Comparison of ENCODE assay signal across 8 cellular contexts in the genomic region with DNA sequence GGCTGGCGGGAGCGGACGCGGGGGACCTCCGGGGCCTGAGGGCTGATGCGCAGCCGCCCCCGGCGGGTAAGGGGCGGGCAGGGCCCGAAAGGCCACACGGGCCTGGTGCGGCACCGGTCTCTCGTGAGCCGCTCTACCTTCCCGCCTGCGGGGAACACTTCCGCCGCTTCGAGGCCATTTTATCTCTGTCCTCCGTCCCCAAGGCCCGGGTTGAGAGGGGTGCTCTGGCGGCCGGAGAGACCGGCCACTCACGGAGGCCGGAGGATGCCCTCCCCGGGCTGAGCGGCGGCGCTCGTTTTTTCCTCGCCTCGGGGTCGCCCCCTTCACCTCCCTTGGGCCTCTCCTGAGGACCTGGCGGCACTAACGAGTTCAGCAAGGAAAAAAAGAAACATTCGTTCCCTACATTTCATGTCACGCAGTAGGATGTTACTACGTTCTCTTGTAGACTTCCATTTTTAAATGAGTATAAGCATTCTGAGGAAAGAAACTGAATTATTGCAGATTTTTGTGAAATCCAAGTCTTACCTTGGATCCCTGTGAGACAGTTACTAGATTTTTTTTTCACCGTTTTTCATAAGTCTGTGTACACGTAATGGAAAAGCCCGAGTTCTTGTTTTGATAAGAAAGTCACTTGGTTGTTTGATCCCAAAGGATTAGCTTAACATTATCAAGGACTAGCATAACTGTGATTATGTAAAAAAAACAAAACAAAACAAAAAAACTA. TPM values are rescaled to one million over a fixed set of nuclear protein-coding genes. Genes with fewer than 3 reads are reported as not detected.
DNase-seq lines count a peak whose midpoint lies in the region; ATAC-seq and TF ChIP-seq lines count a peak whose summit lies in the region.

No MANE protein-coding gene starts in this region.

- DNase-seq in Caco-2 (peak in 1 of 2 experiments; percentile 57), Panc1 (ENCODE audit: low read depth, low spot score) (no peak), dedifferentiated amniotic fluid mesenchymal stem cell (ENCODE audit: extremely low spot score) (peak; percentile 29), medulla oblongata (ENCODE audit: extremely low spot score) (peak; percentile 52), thyroid gland (no peak), mucosa of gallbladder (ENCODE audit: low spot score) (no peak)

- peak overlapping the region; percentile 66 for H3K27ac Mint-ChIP-seq in Caco-2 (ENCODE audit: unreplicated experiment)

- TF ChIP-seq CTCF in Caco-2 (IDR thresholded peaks at IDR 0.05; ENCODE audit: insufficient read depth in 1 of 2, low read depth in 1 of 2, low read length in 1 of 2, severe bottlenecking in 1 of 2, unreplicated experiment in 1 of 2) (no peak), Panc1 (IDR thresholded peaks at IDR 0.05) (no peak), thyroid gland (IDR thresholded peaks at IDR 0.05) (no peak)

- peaks cover 6% of the 10 kb centered on the region for H3K4me1 Mint-ChIP-seq in Caco-2 (ENCODE audit: low read depth, unreplicated experiment)

- H3K36me3 Mint-ChIP-seq in Caco-2 (ENCODE audit: insufficient read depth, unreplicated experiment): peaks cover 45% of the 10 kb centered on the region

- in situ Hi-C loops in Panc1 (cut with HindIII; ENCODE audit: low pct_unique_long_range_greater_than_20kb, low sequenced_read_pairs): no loop called here

- H3K4me3 Mint-ChIP-seq in Caco-2 (ENCODE audit: unreplicated experiment): peak overlapping the region; percentile 97

- peak overlapping the region; percentile 97 for H3K27ac ChIP-seq in Panc1 (ENCODE audit: low read length)
- H3K27ac ChIP-seq in thyroid gland: peak overlapping the region; percentile 99 to 100 (median 99)

- intact Hi-C loops in Caco-2 (cut with micrococcal nuclease; ENCODE audit: unreplicated experiment): loop anchor here (1.0 kb wide), 3 partner anchors 34 to 62 kb away; partner anchors contain the start of genes ACAT2, MRPL18 and SOD2
- intact Hi-C loops in Panc1 (cut with micrococcal nuclease; ENCODE audit: unreplicated experiment): loop anchor here (5.0 kb wide), 1 partner anchor 36 kb away; the partner anchor contains the start of gene SOD2
- intact Hi-C loops in thyroid gland (cut with DNase I): loop anchor here (2.0 to 10.0 kb wide), 2 partner anchors 35 to 57 kb away; partner anchors contain the start of genes SOD2 and TCP1

- no peaks in the 10 kb centered on the region for H3K27me3 Mint-ChIP-seq in Caco-2 (ENCODE audit: insufficient read depth, unreplicated experiment)

- ATAC-seq in GM19025 (IDR thresholded peaks at IDR 0.05; ENCODE audit: low read depth, unreplicated experiment) (peak; percentile 32), HG03135 (IDR thresholded peaks at IDR 0.05; ENCODE audit: unreplicated experiment) (peak; percentile 41), Panc1 (peak; percentile 71)

- H3K9me3 ChIP-seq in Caco-2 (no peaks in the 10 kb centered on the region), Panc1 (ENCODE audit: control insufficient read depth, insufficient read depth, low read depth, low read length) (no peaks in the 10 kb centered on the region), thyroid gland (no peaks in the 10 kb centered on the region)

- H3K4me1 ChIP-seq in Caco-2 (peaks cover 3% of the 10 kb centered on the region; the same call in 1 of the 2 replicates), Panc1 (ENCODE audit: control insufficient read depth, insufficient read depth, low read length) (peaks cover 30% of the 10 kb centered on the region), thyroid gland (peaks cover 18 to 27% of the 10 kb centered on the region in 2 donors)

- BruUV-seq in Caco-2 (replicated peaks; lab: Mats Ljungman, UMichigan) (no TSS peak), Panc1 (replicated peaks; lab: Mats Ljungman, UMichigan) (no TSS peak)

- H3K27me3 ChIP-seq in Caco-2 (replicated peaks; ENCODE audit: control insufficient read depth, insufficient read depth, low read length): no peaks in the 10 kb centered on the region
- H3K27me3 ChIP-seq in Panc1 (ENCODE audit: control insufficient read depth, insufficient read depth, low read length): no peaks in the 10 kb centered on the region
- H3K27me3 ChIP-seq in thyroid gland: no peaks in the 10 kb centered on the region

- 0% methylated on average over 17 to 25 of the region's 44 CpGs for whole genome bisulfite sequencing in thyroid gland, 2 donors

- CTCF ChIA-PET in Caco-2 (lab: Charles Lee) (no interaction called here), Panc1 (lab: Charles Lee) (no interaction called here)

- POLR2A ChIA-PET in Caco-2 (lab: Charles Lee) (interaction anchor here (1.0 to 3.2 kb wide), 5 partner anchors 12 to 62 kb away, joined by 4 to 71 read pairs (median 35); partner anchors contain the start of genes ACAT2, MRPL18, SOD2 and TCP1), Panc1 (lab: Charles Lee) (no interaction called here)

- H3K4me3 ChIP-seq in Caco-2 (ENCODE audit: low read depth, low read length) (peak overlapping the region; percentile 96), Panc1 (ENCODE audit: low read depth in 2 of 2, low read length in 2 of 2) (peak overlapping the region; percentile 72 to 85), thyroid gland (replicated peaks in 1 of 3) (peak overlapping the region; percentile 66 to 98 (median 94))

- peaks cover 1% of the 10 kb centered on the region; the same call in 1 of the 2 replicates for H3K36me3 ChIP-seq in Caco-2 (ENCODE audit: control insufficient read depth, insufficient read depth, low read length)
- peaks cover 23% of the 10 kb centered on the region for H3K36me3 ChIP-seq in Panc1 (ENCODE audit: control insufficient read depth, insufficient read depth, low read length)
- H3K36me3 ChIP-seq in thyroid gland: no peaks in the 10 kb centered on the region

- TF ChIP-seq POLR2A in thyroid gland (IDR thresholded peaks at IDR 0.05): no peak

- no peaks in the 10 kb centered on the region for H3K9me3 Mint-ChIP-seq in Caco-2 (ENCODE audit: unreplicated experiment)

RNA-seq across cellular contexts. Expression of gene WTAP, which starts 0.6 kb away (rescaled TPM):
- total RNA-seq in Caco-2 (2022) (109 and 114 TPM in 2 replicates), Panc1 (2021; ENCODE audit: unreplicated experiment) (112 TPM), thyroid gland (100 to 1,000 TPM in 3 of 4 donors, 10 to 100 TPM in 1; 83.6 to 132 (median 119) TPM), mucosa of gallbladder (75.4 TPM)
- polyA plus RNA-seq in Panc1 (2012; ENCODE audit: insufficient read length): 51.1 TPM

RNA-seq across cellular contexts. Expression of gene ACAT2, which starts 34.0 kb away (rescaled TPM):
- total RNA-seq in Caco-2 (2022) (122 and 131 TPM in 2 replicates), Panc1 (2021; ENCODE audit: unreplicated experiment) (112 TPM), thyroid gland (10 to 100 TPM in 1 of 4 donors, 1 to 10 TPM in 3; 5.6 to 10.4 (median 7.0) TPM), mucosa of gallbladder (69.3 TPM)
- polyA plus RNA-seq in Panc1 (2012; ENCODE audit: insufficient read length): 45.6 TPM

RNA-seq across cellular contexts. Expression of gene SOD2, which starts 34.8 kb away (rescaled TPM):
- total RNA-seq in Caco-2 (2022) (109 and 110 TPM in 2 replicates), Panc1 (2021; ENCODE audit: unreplicated experiment) (180 TPM), thyroid gland (100 to 1,000 TPM; 132 to 601 (median 296) TPM), mucosa of gallbladder (189 TPM)
- polyA plus RNA-seq in Panc1 (2012; ENCODE audit: insufficient read length): 137 TPM

Comparison
In these comparisons a context has a peak if more than half of its experiments do, and no peak if none do; other contexts are left out.
1. DNase-seq: peak in dedifferentiated amniotic fluid mesenchymal stem cell (single experiment) and medulla oblongata (single experiment); none in Panc1 (single experiment), thyroid gland (0 of 2) and mucosa of gallbladder (single experiment).
2. Peak in every context shown above with its lines, with median percentiles within 50 percentile points of each other: H3K4me3 ChIP-seq and ATAC-seq.